Comparison of ENCODE assay signal across 11 cellular contexts in genomic region chr10:119377431-119377830, GRCh38.
"Had no signal": no experiment of that assay in that cellular context is flagged by ENCODE, and none has a peak within 500 bp of the region (broad histone marks: within the 10 kb centered on the region; RNA-seq: fewer than 3 reads in every experiment).

No MANE protein-coding gene starts in this region.

- H3K4me1 ChIP-seq: foreskin keratinocyte, pancreas had no signal

- H3K27me3 ChIP-seq: esophagus squamous epithelium, foreskin keratinocyte, pancreas had no signal

- H3K36me3 ChIP-seq: pancreas had no signal

- H3K27ac ChIP-seq: foreskin keratinocyte, pancreas, thoracic aorta had no signal

- DNase-seq: activated CD4-positive, alpha-beta memory T cell treated with anti-CD3 and anti-CD28 coated beads, Interleukin-2, amount 10 ng/mL, durations not matched to agents 7 days and 5 days; activated CD4-positive, alpha-beta T cell treated with anti-CD3 and anti-CD28 coated beads for 36 hours; activated gamma-delta T cell treated with Interleukin-2 at 50 U/mL for 16 hours; activated T-cell treated with anti-CD3 and anti-CD28 coated beads, Interleukin-2, amount 50 U/mL, for 48 hours; esophagus squamous epithelium; foreskin keratinocyte; stimulated activated CD4-positive, alpha-beta T cell treated with anti-CD3 and anti-CD28 coated beads, Interleukin-4, amount 100 ng/mL, for 4 hours; stimulated activated naive CD8-positive, alpha-beta T cell treated with anti-CD3 and anti-CD28 coated beads, Interleukin-15, amount 100 ng/mL, for 72 hours; T-helper 9 cell had no signal

- ATAC-seq: activated CD4-positive, alpha-beta T cell treated with anti-CD3 and anti-CD28 coated beads for 36 hours; foreskin keratinocyte; pancreas; stimulated activated naive CD8-positive, alpha-beta T cell treated with anti-CD3 and anti-CD28 coated beads, Interleukin-15, amount 100 ng/mL, for 72 hours had no signal

- H3K4me3 ChIP-seq: esophagus squamous epithelium, pancreas, thoracic aorta had no signal

- H3K9me3 ChIP-seq: esophagus squamous epithelium, pancreas, thoracic aorta had no signal
